8 cellular contexts compared by ENCODE assay signal in genomic region chr12:121015825-121016766, GRCh38. TPM values are rescaled to one million over a fixed set of nuclear protein-coding genes. Genes with fewer than 3 reads are reported as not detected.
DNase-seq lines count a peak whose midpoint lies in the region; ATAC-seq and TF ChIP-seq lines count a peak whose summit lies in the region.

C12orf43 (minus strand) TSS chr12:121016487; CDS start chr12:121016474, 13 bp downstream.

- WGBS in endodermal cell (ENCODE audit: insufficient coverage in 1 of 2, insufficient read length in 1 of 2), 2 experiments = 2 to 4% methylated on average over 15 to 34 of the region's 34 CpGs
- 0 to 3% methylated on average over 25 to 32 of the region's 34 CpGs for WGBS in mesodermal cell (ENCODE audit: insufficient coverage in 2 of 2), 2 experiments

- peak; percentile 96 for ATAC-seq in GM21423 (IDR thresholded peaks at IDR 0.05; ENCODE audit: unreplicated experiment)

- H3K4me1 ChIP-seq in HUES48 (ENCODE audit: control insufficient read depth, insufficient read depth, low read length) (peaks cover 6% of the 10 kb centered on the region; the same call in 1 of the 2 replicates), NT2/D1 (ENCODE audit: insufficient read depth, insufficient read length) (no peaks in the 10 kb centered on the region), endodermal cell (ENCODE audit: control insufficient read depth, insufficient read depth, low read length) (no peaks in the 10 kb centered on the region), mesodermal cell (ENCODE audit: control insufficient read depth, insufficient read depth, low read length, poor library complexity, severe bottlenecking) (peaks cover 7% of the 10 kb centered on the region)

- DNase-seq in Calu3 = peak; percentile 93
- peak; percentile 94 for DNase-seq in NT2/D1 (ENCODE audit: low read depth, low spot score)
- peak; percentile 75 to 87 (median 86) for DNase-seq in activated CD8-positive, alpha-beta memory T cell treated with anti-CD3 and anti-CD28 coated beads for 48 hours (ENCODE audit: low read depth in 2 of 3, low spot score in 2 of 3)
- DNase-seq in endodermal cell = peak; percentile 99
- peak; percentile 68 for DNase-seq in stimulated activated CD8-positive, alpha-beta memory T cell treated with anti-CD3 and anti-CD28 coated beads, Interleukin-15, amount 100 ng/mL, for 24 hours (ENCODE audit: low read depth)

- peak within 1 kb of the TSS; percentile 80 for H3K27ac ChIP-seq in HUES48 (ENCODE audit: low read depth, low read length)
- peak within 1 kb of the TSS; percentile 61 for H3K27ac ChIP-seq in endodermal cell (ENCODE audit: low read depth, low read length)
- H3K27ac ChIP-seq in mesodermal cell (ENCODE audit: low read depth, low read length, severe bottlenecking) = peak within 1 kb of the TSS; percentile 82

- H3K27ac Mint-ChIP-seq in Calu3 (ENCODE audit: unreplicated experiment) (peak within 1 kb of the TSS; percentile 84), endodermal cell (peak within 1 kb of the TSS; percentile 97)

- H3K4me3 Mint-ChIP-seq in Calu3 (ENCODE audit: low read depth, unreplicated experiment) = peak within 1 kb of the TSS; percentile 92
- H3K4me3 Mint-ChIP-seq in endodermal cell = peak within 1 kb of the TSS; percentile 92

- H3K36me3 Mint-ChIP-seq in Calu3 (ENCODE audit: insufficient read depth, unreplicated experiment) (peaks cover 12% of the 10 kb centered on the region), endodermal cell (ENCODE audit: low read depth) (peaks cover 12% of the 10 kb centered on the region)

- TF ChIP-seq CTCF in Calu3 (IDR thresholded peaks at IDR 0.05; ENCODE audit: unreplicated experiment) (no peak), endodermal cell (conservative IDR thresholded peaks at IDR 0.05) (no peak)

- peak within 1 kb of the TSS; percentile 86 for H3K9ac ChIP-seq in HUES48 (ENCODE audit: low read depth, low read length)
- H3K9ac ChIP-seq in NT2/D1 (ENCODE audit: insufficient read length, low read depth) = peak within 1 kb of the TSS; percentile 95
- peak within 1 kb of the TSS; percentile 82 for H3K9ac ChIP-seq in endodermal cell (ENCODE audit: extremely low read depth, low read length, poor library complexity, severe bottlenecking)

- CTCF ChIA-PET in Calu3 (lab: Charles Lee) = no interaction called here

- H3K9me3 ChIP-seq in HUES48 (ENCODE audit: control insufficient read depth, insufficient read depth, low read length) (no peaks in the 10 kb centered on the region), NT2/D1 (ENCODE audit: insufficient read depth, low read length) (no peaks in the 10 kb centered on the region), endodermal cell (ENCODE audit: control insufficient read depth, low read length) (peaks cover 4% of the 10 kb centered on the region), mesodermal cell (ENCODE audit: control insufficient read depth, low read length) (no peaks in the 10 kb centered on the region)

- no peaks in the 10 kb centered on the region for H3K27me3 Mint-ChIP-seq in Calu3 (ENCODE audit: unreplicated experiment)
- H3K27me3 Mint-ChIP-seq in endodermal cell (ENCODE audit: insufficient read depth) = no peaks in the 10 kb centered on the region

- peaks cover 18% of the 10 kb centered on the region for H3K36me3 ChIP-seq in HUES48 (ENCODE audit: control insufficient read depth, insufficient read depth, low read length)
- peaks cover 30% of the 10 kb centered on the region for H3K36me3 ChIP-seq in NT2/D1 (ENCODE audit: insufficient read depth, insufficient read length, low read length)
- peaks cover 10% of the 10 kb centered on the region for H3K36me3 ChIP-seq in endodermal cell (ENCODE audit: control insufficient read depth, insufficient read depth, low read length)
- peaks cover 20% of the 10 kb centered on the region for H3K36me3 ChIP-seq in mesodermal cell (ENCODE audit: control insufficient read depth, insufficient read depth, low read length)

- H3K27me3 ChIP-seq in HUES48 (ENCODE audit: control insufficient read depth, insufficient read depth, low read length) (no peaks in the 10 kb centered on the region), NT2/D1 (ENCODE audit: insufficient read depth, insufficient read length) (no peaks in the 10 kb centered on the region), endodermal cell (ENCODE audit: control insufficient read depth, insufficient read depth, low read length, poor library complexity, severe bottlenecking) (no peaks in the 10 kb centered on the region)

- H3K4me1 Mint-ChIP-seq in Calu3 (ENCODE audit: low read depth, unreplicated experiment) (peaks cover 8% of the 10 kb centered on the region), endodermal cell (peaks cover 8% of the 10 kb centered on the region)

- no peaks in the 10 kb centered on the region for H3K9me3 Mint-ChIP-seq in Calu3 (ENCODE audit: low read depth, unreplicated experiment)
- peaks cover 6% of the 10 kb centered on the region for H3K9me3 Mint-ChIP-seq in endodermal cell

- H3K4me3 ChIP-seq in HUES48 (ENCODE audit: low read depth, low read length) = peak within 1 kb of the TSS; percentile 80
- peak within 1 kb of the TSS; percentile 95 for H3K4me3 ChIP-seq in NT2/D1 (ENCODE audit: insufficient read length, low read depth)
- H3K4me3 ChIP-seq in endodermal cell (ENCODE audit: low read length) = peak within 1 kb of the TSS; percentile 95
- peak within 1 kb of the TSS; percentile 91 for H3K4me3 ChIP-seq in mesodermal cell (ENCODE audit: extremely low read depth, insufficient read depth, low read length, poor library complexity, severe bottlenecking)

- TSS peak; percentile 45 for BruUV-seq in Calu3 (replicated peaks; lab: Mats Ljungman, UMichigan)

- intact Hi-C loops in Calu3 (cut with micrococcal nuclease; ENCODE audit: unreplicated experiment) = no loop called here

RNA-seq across cellular contexts. Expression of gene C12orf43, which starts in this region (rescaled TPM):
- total RNA-seq in Calu3 (2022) (26.2 and 28.7 TPM in 2 replicates), endodermal cell (10 to 100 TPM; 21.4 to 26.8 TPM)
- polyA plus RNA-seq in endodermal cell (2013, experiment 1 of 2) = 16.8 TPM
- 16.8 TPM for polyA plus RNA-seq in endodermal cell (2013, experiment 2 of 2)
- 13.5 TPM for polyA plus RNA-seq in mesodermal cell (2013, experiment 1 of 2)
- 11.7 TPM for polyA plus RNA-seq in mesodermal cell (2013, experiment 2 of 2)

Comparison
In these comparisons a context has a peak if more than half of its experiments do, and no peak if none do; other contexts are left out.
1. Peak in every context shown above with its lines: DNase-seq, ATAC-seq, H3K4me3 ChIP-seq and H3K27ac ChIP-seq.